24 cellular contexts compared by ENCODE assay signal in the genomic region with DNA sequence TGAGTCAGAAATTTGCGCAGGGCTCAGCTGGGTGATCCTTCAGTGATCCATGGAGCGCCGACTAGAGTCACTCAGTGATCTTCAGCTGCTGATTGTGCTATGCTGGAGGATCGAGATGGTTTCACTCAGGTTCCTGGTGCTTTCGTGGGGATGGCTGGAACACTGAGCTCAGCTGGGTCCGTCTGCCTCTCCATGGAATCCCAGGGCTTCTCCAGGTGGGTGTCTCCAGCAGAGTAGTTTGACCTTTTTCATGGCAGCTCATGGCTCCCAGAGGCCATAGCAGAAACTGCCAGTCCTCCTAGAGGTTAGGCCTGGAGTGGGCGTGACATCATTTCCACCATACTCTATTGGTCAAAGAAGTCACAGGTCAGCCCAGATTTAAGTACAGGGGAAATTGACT.
"Had no signal": no experiment of that assay in that cellular context is flagged by ENCODE, and none has a peak within 500 bp of the region (broad histone marks: within the 10 kb centered on the region; RNA-seq: fewer than 3 reads in every experiment).

No MANE protein-coding gene starts in this region.

- ATAC-seq: activated CD4-positive, CD25-positive, alpha-beta regulatory T cell treated with anti-CD3 and anti-CD28 coated beads, Interleukin-2, amount 50 U/mL, for 24 hours; SK-N-SH treated with all-trans-retinoic acid at 6 μM for 48 hours; T-cell had no signal

- H3K4me1 Mint-ChIP-seq: immature natural killer cell had no signal

- H3K4me3 Mint-ChIP-seq: activated CD4-positive, alpha-beta memory T cell treated with anti-CD3 and anti-CD28 coated beads, Interleukin-2, amount 10 ng/mL, durations not matched to agents 7 days and 5 days; activated CD4-positive, alpha-beta T cell treated with anti-CD3 and anti-CD28 coated beads, Interleukin-2, amount 10 ng/mL, durations not matched to agents 24 days and 14 days; activated naive CD4-positive, alpha-beta T cell treated with anti-CD3 and anti-CD28 coated beads, Interleukin-2, amount 50 U/mL, for 24 hours; activated T-helper 1 cell treated with anti-CD3 and anti-CD28 coated beads, Interleukin-12 subunit alpha, Interleukin-12 subunit beta, Interleukin-2, Interleukin-4 antibody, amounts not matched to agents 30 ng/mL and 10 ng/mL and 1 ng/mL, durations not matched to agents 14 hours and 24 hours and 36 hours; immature natural killer cell; memory B cell; T-cell; T-helper 2 cell treated with Interferon-gamma antibody and Interleukin-4, amounts not matched to agents 5 μg/mL and 100 μg/mL, for 36 hours had no signal

- H3K27ac Mint-ChIP-seq: activated CD4-positive, alpha-beta memory T cell treated with anti-CD3 and anti-CD28 coated beads, Interleukin-2, amount 10 ng/mL, durations not matched to agents 7 days and 5 days; activated CD4-positive, alpha-beta T cell treated with anti-CD3 and anti-CD28 coated beads, Interleukin-2, amount 10 ng/mL, durations not matched to agents 24 days and 14 days; activated naive CD4-positive, alpha-beta T cell treated with anti-CD3 and anti-CD28 coated beads, Interleukin-2, amount 50 U/mL, for 24 hours; activated T-helper 1 cell treated with anti-CD3 and anti-CD28 coated beads, Interleukin-12 subunit alpha, Interleukin-12 subunit beta, Interleukin-2, Interleukin-4 antibody, amounts not matched to agents 30 ng/mL and 10 ng/mL and 1 ng/mL, durations not matched to agents 14 hours and 24 hours and 36 hours; immature natural killer cell; memory B cell; T-cell; T-helper 2 cell treated with Interferon-gamma antibody and Interleukin-4, amounts not matched to agents 5 μg/mL and 100 μg/mL, for 36 hours had no signal

- H3K27ac ChIP-seq: brain microvascular endothelial cell, hepatocyte, testis, VCaP had no signal

- H3K9me3 Mint-ChIP-seq: activated CD4-positive, alpha-beta memory T cell treated with anti-CD3 and anti-CD28 coated beads, Interleukin-2, amount 10 ng/mL, durations not matched to agents 7 days and 5 days; activated CD4-positive, alpha-beta T cell treated with anti-CD3 and anti-CD28 coated beads, Interleukin-2, amount 10 ng/mL, durations not matched to agents 24 days and 14 days; activated naive CD4-positive, alpha-beta T cell treated with anti-CD3 and anti-CD28 coated beads, Interleukin-2, amount 50 U/mL, for 24 hours; activated T-helper 1 cell treated with anti-CD3 and anti-CD28 coated beads, Interleukin-12 subunit alpha, Interleukin-12 subunit beta, Interleukin-2, Interleukin-4 antibody, amounts not matched to agents 30 ng/mL and 10 ng/mL and 1 ng/mL, durations not matched to agents 14 hours and 24 hours and 36 hours; memory B cell; T-cell; T-helper 2 cell treated with Interferon-gamma antibody and Interleukin-4, amounts not matched to agents 5 μg/mL and 100 μg/mL, for 36 hours had no signal

- DNase-seq: activated CD4-positive, alpha-beta memory T cell treated with anti-CD3 and anti-CD28 coated beads, Interleukin-2, amount 10 ng/mL, durations not matched to agents 7 days and 5 days; activated CD4-positive, alpha-beta T cell treated with anti-CD3 and anti-CD28 coated beads, Interleukin-2, amount 10 ng/mL, durations not matched to agents 24 days and 14 days; activated gamma-delta T cell; anterior cingulate cortex; brain microvascular endothelial cell; central memory CD4-positive, alpha-beta T cell; effector CD8-positive, alpha-beta T cell; glutamatergic neuron; immature natural killer cell; occipital lobe; posterior cingulate gyrus; stimulated activated CD4-positive, alpha-beta T cell treated with anti-CD3 and anti-CD28 coated beads, Interleukin-4, amount 100 ng/mL, for 1 hour; stimulated activated naive CD4-positive, alpha-beta T cell; T-cell; testis; trophoblast cell had no signal

- H3K27me3 Mint-ChIP-seq: memory B cell had no signal

- H3K36me3 ChIP-seq: brain microvascular endothelial cell had no signal

- H3K27me3 ChIP-seq: brain microvascular endothelial cell, testis had no signal

- H3K36me3 Mint-ChIP-seq: activated naive CD4-positive, alpha-beta T cell treated with anti-CD3 and anti-CD28 coated beads, Interleukin-2, amount 50 U/mL, for 24 hours; immature natural killer cell; memory B cell; T-cell had no signal

- H3K4me3 ChIP-seq: hepatocyte, testis had no signal

- H3K9me3 ChIP-seq: testis had no signal
